1 cellular context compared by ENCODE assay signal in the genomic region with DNA sequence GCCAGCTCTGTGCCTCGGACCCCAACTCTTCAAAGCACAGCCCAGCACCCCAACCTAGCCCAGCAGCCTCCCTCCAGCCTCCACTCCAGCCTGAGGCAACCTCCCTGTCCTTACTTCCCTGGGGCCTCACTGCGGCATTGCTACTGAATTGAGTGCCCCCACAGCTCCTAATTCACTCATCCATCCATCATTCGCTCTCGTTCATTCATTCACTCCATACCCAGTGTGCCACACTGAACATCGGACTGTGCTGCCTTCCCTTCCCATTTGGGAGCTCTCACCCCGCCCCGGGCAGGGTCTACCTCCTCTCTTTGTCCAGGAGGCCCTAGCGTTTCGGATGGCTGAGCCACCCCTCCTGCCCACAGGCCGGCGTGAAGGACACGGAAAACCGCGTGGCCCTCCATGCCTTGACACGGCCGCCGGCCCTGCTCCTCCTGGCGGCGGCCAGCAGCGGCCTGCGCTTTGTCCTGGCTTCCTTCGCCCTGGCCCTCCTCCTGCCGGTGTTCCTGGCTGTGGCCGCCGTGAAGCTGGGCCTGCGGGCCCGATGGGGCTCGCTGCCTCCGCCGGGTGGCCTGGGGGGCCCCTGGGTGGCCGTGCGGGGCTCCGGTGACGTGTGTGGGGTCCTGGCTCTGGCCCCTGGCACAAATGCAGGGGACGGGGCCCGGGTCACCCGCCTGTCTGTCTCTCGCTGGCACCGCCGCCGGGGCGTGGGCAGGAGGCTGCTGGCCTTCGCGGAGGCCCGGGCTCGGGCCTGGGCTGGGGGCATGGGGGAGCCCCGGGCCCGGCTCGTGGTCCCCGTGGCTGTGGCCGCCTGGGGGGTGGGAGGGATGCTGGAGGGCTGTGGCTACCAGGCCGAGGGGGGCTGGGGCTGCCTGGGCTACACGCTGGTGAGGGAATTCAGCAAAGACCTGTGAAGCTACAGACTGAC.
TF ChIP-seq lines count a peak whose summit lies in the region.

No MANE protein-coding gene starts in this region.

TF ChIP-seq in endothelial cell of umbilical vein, 7 proteins besides CTCF, POLR2A, EP300 and RAD21:
- TF ChIP-seq FOS (IDR thresholded peaks at IDR 0.05; ENCODE audit: borderline replicate concordance, insufficient read depth, low read length) (no peak), GATA2 (IDR thresholded peaks at IDR 0.05; ENCODE audit: insufficient read depth, insufficient read length, low read depth, low read length) (no peak), POLR2AphosphoS5 (IDR thresholded peaks at IDR 0.05; ENCODE audit: insufficient read depth, low read depth, low read length) (no peak), MYC (IDR thresholded peaks at IDR 0.05; ENCODE audit: low read depth, low read length) (no peak), EZH2 (IDR thresholded peaks at IDR 0.05; ENCODE audit: borderline replicate concordance, low read depth, low read length, severe bottlenecking) (no peak), JUN (IDR thresholded peaks at IDR 0.05; ENCODE audit: borderline replicate concordance, insufficient read depth, insufficient read length, low read depth) (no peak)
- TF ChIP-seq, protein P1, sequence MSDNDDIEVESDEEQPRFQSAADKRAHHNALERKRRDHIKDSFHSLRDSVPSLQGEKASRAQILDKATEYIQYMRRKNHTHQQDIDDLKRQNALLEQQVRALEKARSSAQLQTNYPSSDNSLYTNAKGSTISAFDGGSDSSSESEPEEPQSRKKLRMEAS (IDR thresholded peaks at IDR 0.05; ENCODE audit: insufficient read depth, insufficient read length), result no peak
